Comparison of ENCODE assay signal across 9 cellular contexts in genomic region chr7:157568785-157569584, GRCh38.
DNase-seq lines count a peak whose midpoint lies in the region; ATAC-seq, FAIRE-seq and TF ChIP-seq lines count a peak whose summit lies in the region.
"Had no signal": no experiment of that assay in that cellular context is flagged by ENCODE, and none has a peak within 500 bp of the region (broad histone marks: within the 10 kb centered on the region; RNA-seq: fewer than 3 reads in every experiment).

No MANE protein-coding gene starts in this region.

- H3K9me3 ChIP-seq in astrocyte (ENCODE audit: insufficient read depth, low read depth, low read length) (no peaks in the 10 kb centered on the region), iPS-15b (ENCODE audit: control insufficient read depth, insufficient read depth, low read length) (no peaks in the 10 kb centered on the region)

- no peak overlapping the region for H3K4me3 Mint-ChIP-seq in astrocyte (ENCODE audit: unreplicated experiment)

- peaks cover 4% of the 10 kb centered on the region for H3K79me2 ChIP-seq in astrocyte (ENCODE audit: insufficient read depth, low read length)

- FAIRE-seq in GM12892 (lab: Jason Lieb, UNC) (no peak), astrocyte (lab: Jason Lieb, UNC) (no peak)

- peak overlapping the region; percentile 73 for H3K9ac ChIP-seq in astrocyte (ENCODE audit: low read length)
- no peak overlapping the region for H3K9ac ChIP-seq in iPS-15b (ENCODE audit: low read depth, low read length)

- peak overlapping the region; percentile 63 for H3K27ac ChIP-seq in astrocyte (ENCODE audit: low read depth, low read length)

- TF ChIP-seq POLR2A in GM12892 (IDR thresholded peaks at IDR 0.05; ENCODE audit: low read depth, low read length), result no peak

- H2AFZ ChIP-seq in astrocyte (ENCODE audit: low read depth, low read length), result peak overlapping the region; percentile 92

- H3K4me1 ChIP-seq in astrocyte (ENCODE audit: insufficient read depth, low read length), result peaks cover 47% of the 10 kb centered on the region
- H3K4me1 ChIP-seq in iPS-15b (ENCODE audit: control insufficient read depth, insufficient read depth, low read length), result no peaks in the 10 kb centered on the region

- no peak for TF ChIP-seq CTCF in astrocyte (IDR thresholded peaks at IDR 0.05; ENCODE audit: insufficient read depth, low read depth, low read length)

- H4K20me1 ChIP-seq in astrocyte (ENCODE audit: insufficient read depth, low read length), result no peaks in the 10 kb centered on the region

- DNase-seq in GM12892 (ENCODE audit: insufficient read length), result peak; percentile 38
- DNase-seq in SK-N-DZ (ENCODE audit: low spot score), result peak; percentile 51
- DNase-seq in astrocyte (ENCODE audit: low read depth), result peak; percentile 41
- no peak for DNase-seq in skeletal muscle cell (ENCODE audit: low read depth)
- DNase-seq in LoVo (ENCODE audit: low spot score), result no peak

- H3K9me3 Mint-ChIP-seq in astrocyte (ENCODE audit: unreplicated experiment), result peaks cover 23% of the 10 kb centered on the region

- peak overlapping the region; percentile 92 for H3K4me2 ChIP-seq in astrocyte (ENCODE audit: low read length)

- no peaks in the 10 kb centered on the region for H3K36me3 Mint-ChIP-seq in astrocyte (ENCODE audit: low read depth, unreplicated experiment)

- H3K4me1 Mint-ChIP-seq in astrocyte (ENCODE audit: low read depth, unreplicated experiment), result no peaks in the 10 kb centered on the region

- H3K27me3 Mint-ChIP-seq in astrocyte (ENCODE audit: low read depth, unreplicated experiment), result no peaks in the 10 kb centered on the region

- no peak overlapping the region for H3K27ac Mint-ChIP-seq in astrocyte (ENCODE audit: unreplicated experiment)

- H3K4me3 ChIP-seq in astrocyte (ENCODE audit: insufficient read depth, low read depth, low read length) (peak overlapping the region; percentile 69), iPS-15b (ENCODE audit: low read depth, low read length) (peak overlapping the region; percentile 35), skeletal muscle cell (ENCODE audit: low read depth, low read length) (peak overlapping the region; percentile 49)

- ATAC-seq in HG03103 (IDR thresholded peaks at IDR 0.05; ENCODE audit: low read depth, unreplicated experiment) (peak; percentile 80), HG03469 (IDR thresholded peaks at IDR 0.05; ENCODE audit: unreplicated experiment) (no peak)
- ATAC-seq: Panc1 had no signal

- no peaks in the 10 kb centered on the region for H3K27me3 ChIP-seq in astrocyte (ENCODE audit: insufficient read depth, low read length)
- H3K27me3 ChIP-seq in iPS-15b (ENCODE audit: control insufficient read depth, insufficient read depth, low read length), result no peaks in the 10 kb centered on the region

- H3K36me3 ChIP-seq in astrocyte (ENCODE audit: insufficient read depth, low read length), result no peaks in the 10 kb centered on the region
- H3K36me3 ChIP-seq in iPS-15b (ENCODE audit: control insufficient read depth, insufficient read depth, low read length), result peaks cover 2% of the 10 kb centered on the region

Comparison
In these comparisons a context has a peak if more than half of its experiments do, and no peak if none do; other contexts are left out.
1. DNase-seq: peak in GM12892 (single experiment), SK-N-DZ (single experiment) and astrocyte (single experiment); none in skeletal muscle cell (single experiment) and LoVo (single experiment).
2. Peak in every context shown above with its lines, with median percentiles within 50 percentile points of each other: H3K4me3 ChIP-seq.